Comparison of ENCODE assay signal across 19 cellular contexts in the genomic region with DNA sequence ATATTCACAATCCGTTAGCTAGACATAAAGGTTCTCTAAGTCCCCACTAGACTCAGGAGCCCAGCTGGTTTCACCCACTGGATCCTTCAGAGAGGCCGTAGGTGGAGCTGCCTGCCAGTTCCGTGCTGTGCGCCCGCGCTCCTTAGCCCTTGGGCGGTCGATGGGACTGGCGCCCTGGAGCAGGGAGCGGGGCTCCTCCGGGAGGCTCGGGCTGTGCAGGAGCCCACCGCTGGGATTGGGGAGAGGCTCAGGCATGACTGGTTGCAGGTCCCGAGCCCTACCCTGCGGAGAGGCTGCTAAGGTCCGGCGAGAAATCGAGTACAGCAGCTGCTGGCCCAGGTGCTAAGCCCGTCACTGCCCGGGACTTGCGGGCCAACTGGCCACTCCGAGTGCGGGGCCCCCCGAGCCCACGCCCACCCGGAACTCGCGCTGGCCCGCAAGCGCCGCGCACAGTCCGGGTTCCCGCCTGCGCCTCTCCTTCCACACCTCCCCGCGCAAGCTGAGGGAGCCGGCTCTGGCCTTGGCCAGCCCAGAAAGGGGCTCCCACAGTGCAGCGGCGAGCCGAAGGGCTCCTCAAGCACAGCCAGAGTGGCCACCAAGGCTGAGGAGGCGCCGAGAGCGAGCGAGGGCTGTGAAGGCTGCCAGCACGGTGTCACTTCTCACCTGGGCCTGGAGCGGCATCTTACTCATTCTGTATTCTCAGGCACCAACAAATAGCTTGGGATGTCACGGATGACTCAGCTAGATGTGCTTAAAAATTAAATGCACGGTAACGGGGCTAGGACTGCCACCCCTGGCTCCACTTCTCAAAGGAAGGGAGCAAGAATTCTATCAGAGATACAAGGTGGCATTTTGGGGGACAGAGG. TPM values are rescaled to one million over a fixed set of nuclear protein-coding genes. Genes with fewer than 3 reads are reported as not detected.
DNase-seq lines count a peak whose midpoint lies in the region; ATAC-seq, FAIRE-seq and TF ChIP-seq lines count a peak whose summit lies in the region.
"Had no signal": no experiment of that assay in that cellular context is flagged by ENCODE, and none has a peak within 500 bp of the region (broad histone marks: within the 10 kb centered on the region; RNA-seq: fewer than 3 reads in every experiment).

No MANE protein-coding gene starts in this region.

- intact Hi-C loops in lower leg skin (cut with DNase I; ENCODE audit: low total_unique reads) = loop anchor here (5.0 kb wide), 1 partner anchor 1122 kb away; no protein-coding TSS in a partner anchor

- no peaks in the 10 kb centered on the region for H3K9me3 Mint-ChIP-seq in activated CD8-positive, alpha-beta memory T cell treated with anti-CD3 and anti-CD28 coated beads, Interleukin-2, amount 10 ng/mL, durations not matched to agents 7 days and 5 days (ENCODE audit: low read depth)
- H3K9me3 Mint-ChIP-seq in stimulated activated naive B cell treated with anti-CD40 and anti-IgM and Interleukin-4, amounts not matched to agents 10 μg/mL and 1 μg/mL and 100 μg/mL, for 72 hours = peaks cover 0 to 2% of the 10 kb centered on the region in 2 donors

- CTCF ChIA-PET in activated CD8-positive, alpha-beta memory T cell treated with anti-CD3 and anti-CD28 coated beads, Interleukin-2, amount 10 ng/mL, durations not matched to agents 7 days and 5 days (lab: Charles Lee) = interaction anchor here (0.6 to 2.6 kb wide), 9 partner anchors 8 to 247 kb away, joined by 3 to 10 read pairs (median 5); no protein-coding TSS in a partner anchor

- H3K4me3 Mint-ChIP-seq in activated CD8-positive, alpha-beta memory T cell treated with anti-CD3 and anti-CD28 coated beads, Interleukin-2, amount 10 ng/mL, durations not matched to agents 7 days and 5 days = peak overlapping the region; percentile 62
- no peak overlapping the region for H3K4me3 Mint-ChIP-seq in stimulated activated naive B cell treated with anti-CD40 and anti-IgM and Interleukin-4, amounts not matched to agents 10 μg/mL and 1 μg/mL and 100 μg/mL, for 72 hours
- H3K4me3 Mint-ChIP-seq: GM23338 had no signal

- no peak for TF ChIP-seq CTCF in lower leg skin (IDR thresholded peaks at IDR 0.05)

- DNase-seq in GM12891 (ENCODE audit: insufficient read length, low spot score) (no peak), left lobe of liver (ENCODE audit: low spot score) (peak; percentile 40), GOT3 (lab: John Stamatoyannopoulos, UW) (no peak), lower leg skin (ENCODE audit: low spot score in 2 of 2) (no peak)
- peak; percentile 31 for DNase-seq in activated CD8-positive, alpha-beta memory T cell treated with anti-CD3 and anti-CD28 coated beads, Interleukin-2, amount 10 ng/mL, durations not matched to agents 7 days and 5 days
- DNase-seq in stimulated activated naive B cell treated with anti-CD40 and anti-IgM and Interleukin-4, amounts not matched to agents 10 μg/mL and 1 μg/mL and 100 μg/mL, for 72 hours = no peak
- DNase-seq: dorsolateral prefrontal cortex, GDM1, lower lobe of right lung, NCI-H1105, transverse colon had no signal

- H3K4me3 ChIP-seq in ACC112 (ENCODE audit: low read depth, low read length) = no peak overlapping the region
- no peak overlapping the region for H3K4me3 ChIP-seq in lower leg skin (ENCODE audit: low read depth, poor library complexity, severe bottlenecking)
- H3K4me3 ChIP-seq: GM23338, lower lobe of right lung, PC-9, transverse colon had no signal

- H3K79me2 ChIP-seq in ACC112 (ENCODE audit: control insufficient read depth, insufficient read depth, low read length, unreplicated experiment) = no peaks in the 10 kb centered on the region

- H3K4me1 Mint-ChIP-seq in activated CD8-positive, alpha-beta memory T cell treated with anti-CD3 and anti-CD28 coated beads, Interleukin-2, amount 10 ng/mL, durations not matched to agents 7 days and 5 days = peaks cover 50% of the 10 kb centered on the region
- H3K4me1 Mint-ChIP-seq in stimulated activated naive B cell treated with anti-CD40 and anti-IgM and Interleukin-4, amounts not matched to agents 10 μg/mL and 1 μg/mL and 100 μg/mL, for 72 hours = peaks cover 21 to 24% of the 10 kb centered on the region in 2 donors
- H3K4me1 Mint-ChIP-seq: GM23338 had no signal

- TF ChIP-seq POLR2A in GM12891 (IDR thresholded peaks at IDR 0.05; ENCODE audit: low read depth, low read length) (no peak), lower leg skin (IDR thresholded peaks at IDR 0.05) (no peak)

- peak overlapping the region; percentile 88 for H3K27ac ChIP-seq in ACC112 (ENCODE audit: low read depth, low read length)
- H3K27ac ChIP-seq: dorsolateral prefrontal cortex, lower lobe of right lung, PC-9, transverse colon had no signal

- peaks cover 4% of the 10 kb centered on the region for H3K27me3 Mint-ChIP-seq in activated CD8-positive, alpha-beta memory T cell treated with anti-CD3 and anti-CD28 coated beads, Interleukin-2, amount 10 ng/mL, durations not matched to agents 7 days and 5 days
- no peaks in the 10 kb centered on the region for H3K27me3 Mint-ChIP-seq in stimulated activated naive B cell treated with anti-CD40 and anti-IgM and Interleukin-4, amounts not matched to agents 10 μg/mL and 1 μg/mL and 100 μg/mL, for 72 hours

- H3K4me1 ChIP-seq in ACC112 (ENCODE audit: control insufficient read depth, insufficient read depth, low read length, unreplicated experiment) = peaks cover 29% of the 10 kb centered on the region
- H3K4me1 ChIP-seq: lower lobe of right lung, transverse colon had no signal

- 96 to 97% methylated on average over 35 to 43 of the region's 50 CpGs for WGBS in lower leg skin, 2 donors

- peak overlapping the region; percentile 89 for H3K27ac Mint-ChIP-seq in activated CD8-positive, alpha-beta memory T cell treated with anti-CD3 and anti-CD28 coated beads, Interleukin-2, amount 10 ng/mL, durations not matched to agents 7 days and 5 days
- no peak overlapping the region for H3K27ac Mint-ChIP-seq in stimulated activated naive B cell treated with anti-CD40 and anti-IgM and Interleukin-4, amounts not matched to agents 10 μg/mL and 1 μg/mL and 100 μg/mL, for 72 hours
- H3K27ac Mint-ChIP-seq: GM23338 had no signal

- no peak for ATAC-seq in activated CD8-positive, alpha-beta memory T cell treated with anti-CD3 and anti-CD28 coated beads, Interleukin-2, amount 10 ng/mL, durations not matched to agents 7 days and 5 days
- ATAC-seq in left lobe of liver = no peak
- ATAC-seq in stimulated activated naive B cell treated with anti-CD40 and anti-IgM and Interleukin-4, amounts not matched to agents 10 μg/mL and 1 μg/mL and 100 μg/mL, for 72 hours (replicated peaks) = no peak
- ATAC-seq in GM18519 (IDR thresholded peaks at IDR 0.05; ENCODE audit: low FRiP score, unreplicated experiment) = no peak
- ATAC-seq: esophagus mucosa, GM23338, lower lobe of right lung had no signal

- peak overlapping the region; percentile 56 for H2AFZ ChIP-seq in ACC112 (ENCODE audit: low read length, unreplicated experiment)
- H2AFZ ChIP-seq: PC-9 had no signal

- H3K27me3 ChIP-seq in ACC112 (ENCODE audit: insufficient read depth, low read length) = peaks cover under 1% of the 10 kb centered on the region; the same call in 1 of the 2 replicates
- H3K27me3 ChIP-seq: dorsolateral prefrontal cortex, transverse colon had no signal

- no peaks in the 10 kb centered on the region for H3K36me3 ChIP-seq in ACC112 (ENCODE audit: insufficient read depth, low read length)
- H3K36me3 ChIP-seq: lower lobe of right lung, transverse colon had no signal

- FAIRE-seq in GM12891 (lab: Jason Lieb, UNC) = peak; percentile 35
- FAIRE-seq: bronchial epithelial cell had no signal

- no peaks in the 10 kb centered on the region for H3K36me3 Mint-ChIP-seq in activated CD8-positive, alpha-beta memory T cell treated with anti-CD3 and anti-CD28 coated beads, Interleukin-2, amount 10 ng/mL, durations not matched to agents 7 days and 5 days
- H3K36me3 Mint-ChIP-seq in stimulated activated naive B cell treated with anti-CD40 and anti-IgM and Interleukin-4, amounts not matched to agents 10 μg/mL and 1 μg/mL and 100 μg/mL, for 72 hours = peaks cover 0 to 3% of the 10 kb centered on the region in 2 donors

TF ChIP-seq in GM12891, 5 proteins besides CTCF, POLR2A, EP300 and RAD21:
- TF ChIP-seq PAX5 (IDR thresholded peaks at IDR 0.05; ENCODE audit: insufficient read depth, low read length, severe bottlenecking) = no peak
- no peak for TF ChIP-seq TAF1 (IDR thresholded peaks at IDR 0.05; ENCODE audit: low read depth, low read length)
- no peak for TF ChIP-seq POU2F2 (IDR thresholded peaks at IDR 0.05; ENCODE audit: low read depth, low read length)

RNA-seq across cellular contexts. Expression of a gene that starts 44.1 kb away (rescaled TPM):
- polyA plus RNA-seq in GM12891 (2012; ENCODE audit: low read depth, missing spikeins) = 240 TPM
- total RNA-seq in activated CD8-positive, alpha-beta memory T cell treated with anti-CD3 and anti-CD28 coated beads, Interleukin-2, amount 10 ng/mL, durations not matched to agents 7 days and 5 days = 100 to 1,000 TPM; 184 to 254 TPM
- total RNA-seq in left lobe of liver = 1.7 TPM
- total RNA-seq in lower leg skin = 10 to 100 TPM in 1 of 4 donors, 1 to 10 TPM in 3; 6.6 to 21.2 (median 8.8) TPM
- total RNA-seq: bronchial epithelial cell, glomerular endothelial cell, PC-9 had no signal
- polyA plus RNA-seq: BJ had no signal

Comparison
In these comparisons a context has a peak if more than half of its experiments do, and no peak if none do; other contexts are left out.
1. DNase-seq: peak in activated CD8-positive, alpha-beta memory T cell treated with anti-CD3 and anti-CD28 coated beads, Interleukin-2, amount 10 ng/mL, durations not matched to agents 7 days and 5 days (single experiment) and left lobe of liver (single experiment); none in GM12891 (single experiment), stimulated activated naive B cell treated with anti-CD40 and anti-IgM and Interleukin-4, amounts not matched to agents 10 μg/mL and 1 μg/mL and 100 μg/mL, for 72 hours (single experiment), GOT3 (single experiment) and lower leg skin (0 of 2).
2. RNA of a gene that starts 44.1 kb away (total RNA-seq): 184 to 254 TPM in activated CD8-positive, alpha-beta memory T cell treated with anti-CD3 and anti-CD28 coated beads, Interleukin-2, amount 10 ng/mL, durations not matched to agents 7 days and 5 days; 6.6 to 21.2 TPM in lower leg skin and 1.7 TPM in left lobe of liver (single experiment); every median in the first group is over 4 times any median in the second.